ENCODE assay signal across 7 cellular contexts in genomic region chr17:37650419-37651003, GRCh38. TPM values are rescaled to one million over a fixed set of nuclear protein-coding genes. Genes with fewer than 3 reads are reported as not detected.
DNase-seq lines count a peak whose midpoint lies in the region; ATAC-seq and TF ChIP-seq lines count a peak whose summit lies in the region.

No MANE protein-coding gene starts in this region.

- DNase-seq in GM10248 (ENCODE audit: extremely low spot score) = peak; percentile 30
- DNase-seq in NCI-H146 treated with DMSO at 0.1 percent for 48 hours (lab: John Stamatoyannopoulos, UW; ENCODE audit: unreplicated experiment) = peak; percentile 15
- peak; percentile 61 to 75 for DNase-seq in cardiac fibroblast (ENCODE audit: low read depth in 2 of 2)
- peak in 1 of 3 donors; percentile 63 for DNase-seq in mucosa of descending colon
- no peak for DNase-seq in NCI-H2107 treated with DMSO at 0.1 percent for 48 hours (lab: John Stamatoyannopoulos, UW; ENCODE audit: unreplicated experiment)

- no peaks in the 10 kb centered on the region for H3K36me3 ChIP-seq in mucosa of descending colon (ENCODE audit: low read depth)

- POLR2A ChIA-PET in GM10248 (lab: Yijun Ruan, JAX) = no interaction called here

- no peaks in the 10 kb centered on the region for H3K4me1 ChIP-seq in mucosa of descending colon (ENCODE audit: low read depth)

- no peaks in the 10 kb centered on the region for H3K9me3 ChIP-seq in mucosa of descending colon

- ATAC-seq in mucosa of descending colon (peak; percentile 70), GM18505 (IDR thresholded peaks at IDR 0.05; ENCODE audit: unreplicated experiment) (no peak), GM19395 (IDR thresholded peaks at IDR 0.05; ENCODE audit: unreplicated experiment) (no peak)

- TF ChIP-seq CTCF in GM10248 (IDR thresholded peaks at IDR 0.05; ENCODE audit: control extremely low read depth, extremely low read depth, low read depth, missing control alignments) (peak; percentile 48), cardiac fibroblast (IDR thresholded peaks at IDR 0.05; ENCODE audit: low read depth, low read length) (peak; percentile 55), mucosa of descending colon (IDR thresholded peaks at IDR 0.05) (peak; percentile 13)

- H3K4me3 ChIP-seq in cardiac fibroblast (replicated peaks in 1 of 2; ENCODE audit: low read depth in 2 of 2, low read length in 2 of 2) (no peak overlapping the region), mucosa of descending colon (no peak overlapping the region)

- no peak for TF ChIP-seq POLR2A in GM18505 (IDR thresholded peaks at IDR 0.05; ENCODE audit: borderline replicate concordance, extremely low read depth, insufficient read depth, insufficient read length)

- intact Hi-C loops in mucosa of descending colon (cut with DNase I, micrococcal nuclease) = loop anchor here (10.0 kb wide), 2 partner anchors 134 to 164 kb away; no protein-coding TSS in a partner anchor

- CTCF ChIA-PET in GM10248 (lab: Yijun Ruan, JAX) = interaction anchor here (0.8 to 5.4 kb wide), 10 partner anchors 9 to 194 kb away, joined by 3 to 31 read pairs (median 4); no protein-coding TSS in a partner anchor

RNA-seq across cellular contexts. Expression of gene DDX52, which starts 7.3 kb away (rescaled TPM):
- 10 to 100 TPM; 22.3 to 26.9 (median 26.0) TPM for total RNA-seq in mucosa of descending colon

RNA-seq across cellular contexts. Expression of gene SYNRG, which starts 41.3 kb away (rescaled TPM):
- total RNA-seq in mucosa of descending colon = 10 to 100 TPM; 36.8 to 46.2 (median 38.1) TPM
